Comparison of ENCODE assay signal across 26 cellular contexts in the genomic region with DNA sequence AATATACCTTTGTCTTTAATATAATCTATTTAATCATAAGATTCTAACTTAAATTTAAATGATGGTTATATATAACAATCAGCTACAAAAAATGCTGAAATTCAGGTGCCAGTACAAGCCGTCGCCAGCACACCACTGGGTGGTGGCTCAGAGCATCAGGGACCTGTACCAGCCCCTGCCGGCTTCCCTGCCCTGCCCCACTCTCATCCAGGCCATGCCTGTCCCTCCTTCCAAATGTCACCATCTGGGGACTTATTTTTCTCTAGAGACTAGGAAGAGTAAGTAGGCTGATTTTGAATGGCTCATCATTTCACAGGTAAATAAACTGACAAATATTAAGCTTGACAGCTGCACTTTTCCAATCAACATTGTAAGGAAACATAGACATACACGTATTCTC. TPM values are rescaled to one million over a fixed set of nuclear protein-coding genes. Genes with fewer than 3 reads are reported as not detected.
DNase-seq lines count a peak whose midpoint lies in the region; ATAC-seq and TF ChIP-seq lines count a peak whose summit lies in the region.
"Had no signal": no experiment of that assay in that cellular context is flagged by ENCODE, and none has a peak within 500 bp of the region (broad histone marks: within the 10 kb centered on the region; RNA-seq: fewer than 3 reads in every experiment).

No MANE protein-coding gene starts in this region.

- H3K36me3 ChIP-seq in WERI-Rb-1 (no peaks in the 10 kb centered on the region), psoas muscle (ENCODE audit: insufficient read depth in 1 of 2, low read depth in 1 of 2) (no peaks in the 10 kb centered on the region)
- H3K36me3 ChIP-seq: BLaER1 treated with 17β-estradiol and CSF1 and Interleukin-3, amounts not matched to agents 10 nM and 100 nM had no signal

- intact Hi-C loops in psoas muscle (cut with DNase I): no loop called here

- peaks cover 7% of the 10 kb centered on the region for H3K9me3 ChIP-seq in WERI-Rb-1 (ENCODE audit: severe bottlenecking)
- H3K9me3 ChIP-seq in psoas muscle: peaks cover 8% of the 10 kb centered on the region
- H3K9me3 ChIP-seq: A549; BLaER1 treated with 17β-estradiol and CSF1 and Interleukin-3, amounts not matched to agents 10 nM and 100 nM had no signal

- ATAC-seq in psoas muscle: peak; percentile 40 to 56 (median 46)
- ATAC-seq in GM21423 (IDR thresholded peaks at IDR 0.05; ENCODE audit: unreplicated experiment): no peak
- no peak for ATAC-seq in HG03159 (IDR thresholded peaks at IDR 0.05; ENCODE audit: unreplicated experiment)
- ATAC-seq: A549, HCT116, Panc1 had no signal

- 55 to 84% (median 67%) methylated on average over 4 of the region's 4 CpGs for WGBS in psoas muscle, 3 donors

- H3K27ac ChIP-seq in WERI-Rb-1: no peak overlapping the region
- H3K27ac ChIP-seq in psoas muscle: peak overlapping the region; percentile 79
- H3K27ac ChIP-seq: A549; BLaER1 treated with 17β-estradiol and CSF1 and Interleukin-3, amounts not matched to agents 10 nM and 100 nM; RWPE1 had no signal

- in situ Hi-C loops in G401 (cut with HindIII; ENCODE audit: low sequenced_read_pairs): no loop called here

- H3K4me1 ChIP-seq in psoas muscle: peaks cover 24% of the 10 kb centered on the region
- H3K4me1 ChIP-seq: A549 had no signal

- H3K4me3 ChIP-seq in WERI-Rb-1 (ENCODE audit: low read depth, low read length) (no peak overlapping the region), psoas muscle (peak overlapping the region; percentile 47)
- H3K4me3 ChIP-seq: A549; BLaER1 treated with 17β-estradiol and CSF1 and Interleukin-3, amounts not matched to agents 10 nM and 100 nM had no signal

- DNase-seq in G401 (ENCODE audit: low spot score): peak; percentile 60
- peak; percentile 43 for DNase-seq in NCI-H1694 (lab: John Stamatoyannopoulos, UW)
- DNase-seq in WERI-Rb-1: peak; percentile 53
- DNase-seq in psoas muscle: no peak
- DNase-seq in amygdala (lab: John Stamatoyannopoulos, UW): no peak
- DNase-seq: AML-193; CD4-positive, alpha-beta T cell; DMS53; Karpas-422; NCI-H1105; NCI-H1436 treated with DMSO at 0.1 percent for 48 hours; NCI-H2029; NCI-H345; NCI-H510A treated with DMSO at 0.1 percent for 48 hours; SHP77; SW 1271 had no signal

- H3K27me3 ChIP-seq in WERI-Rb-1 (ENCODE audit: insufficient read depth, low read depth, severe bottlenecking) (no peaks in the 10 kb centered on the region), psoas muscle (ENCODE audit: insufficient read depth in 3 of 3, low read length in 2 of 3) (no peaks in the 10 kb centered on the region)
- H3K27me3 ChIP-seq: BLaER1 treated with 17β-estradiol and CSF1 and Interleukin-3, amounts not matched to agents 10 nM and 100 nM had no signal

- TF ChIP-seq CTCF in WERI-Rb-1 (IDR thresholded peaks at IDR 0.05; ENCODE audit: low read depth, low read length): no peak
- TF ChIP-seq CTCF in psoas muscle (IDR thresholded peaks at IDR 0.05): no peak

RNA-seq across cellular contexts. Expression of a gene that starts 1.6 kb away (rescaled TPM):
- total RNA-seq in G401 (2014; rRNA removed; shearing (Covaris generic)): not detected in 2 replicates
- 10 to 100 TPM in 1 of 4 donors, 1 to 10 TPM in 2, under 1 TPM in 1; 0.19 to 12.5 (median 2.6) TPM for total RNA-seq in psoas muscle
- polyA plus RNA-seq in psoas muscle: under 1 TPM; 0.25 to 0.34 (median 0.31) TPM
- total RNA-seq: CD4-positive, alpha-beta T cell; Daoy; H4; HT-29 had no signal
- polyA plus RNA-seq: A549 had no signal

Comparison
In these comparisons a context has a peak if more than half of its experiments do, and no peak if none do; other contexts are left out.
1. DNase-seq: peak in G401 (single experiment), NCI-H1694 (single experiment) and WERI-Rb-1 (single experiment); none in psoas muscle (0 of 2) and amygdala (0 of 56).
2. ATAC-seq: peak in psoas muscle (4 of 4); none in GM21423 (single experiment) and HG03159 (single experiment).